11 cellular contexts compared by ENCODE assay signal in the genomic region with DNA sequence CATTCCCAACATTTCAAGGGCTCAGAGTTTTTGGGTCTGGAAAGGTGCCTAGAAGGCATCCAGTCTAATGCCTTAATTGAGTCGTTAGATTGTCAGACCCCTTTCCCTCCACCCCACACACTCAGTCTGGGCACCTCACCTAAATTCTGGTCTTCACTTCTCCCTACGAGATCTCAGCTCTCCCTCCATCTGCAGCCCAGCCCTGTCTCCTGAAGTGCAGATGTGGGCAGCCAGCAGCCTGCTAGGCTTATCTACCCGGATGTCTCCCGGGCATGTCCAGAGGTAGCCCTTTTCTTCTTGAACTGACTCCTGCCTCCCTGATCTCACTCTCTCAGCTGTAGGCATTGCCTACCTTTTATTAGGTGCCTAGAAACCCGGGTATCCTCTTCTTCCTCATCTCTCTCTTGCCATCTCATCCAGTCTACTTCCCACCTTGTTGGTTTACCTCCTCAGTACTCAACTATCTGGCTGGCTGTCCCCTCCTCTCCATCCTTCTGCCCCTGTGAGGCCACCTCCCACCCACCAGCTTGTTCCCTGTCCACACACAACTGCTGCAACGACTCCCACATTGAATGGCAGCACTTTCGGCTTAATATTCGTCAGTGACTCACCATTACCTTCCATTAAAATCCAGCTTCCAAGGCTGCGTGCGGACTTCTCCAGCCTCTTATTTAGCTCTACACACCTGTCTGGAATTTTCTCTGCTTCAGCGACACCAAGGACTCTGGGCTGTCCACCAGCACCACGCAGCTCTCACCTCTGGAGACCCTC. TPM values are rescaled to one million over a fixed set of nuclear protein-coding genes. Genes with fewer than 3 reads are reported as not detected.
A peak's percentile ranks its signal among the peaks of the same experiment; 100 is the strongest.
DNase-seq lines count a peak whose midpoint lies in the region; ATAC-seq, FAIRE-seq and TF ChIP-seq lines count a peak whose summit lies in the region.
"Had no signal": no experiment of that assay in that cellular context is flagged by ENCODE, and none has a peak within 500 bp of the region (broad histone marks: within the 10 kb centered on the region; RNA-seq: fewer than 3 reads in every experiment).

No MANE protein-coding gene starts in this region.

- H3K23ac ChIP-seq in mesendoderm (ENCODE audit: low read length): no peak overlapping the region

- H3K27ac ChIP-seq in A549 (no peak overlapping the region), GM23248 (no peak overlapping the region), mesendoderm (ENCODE audit: low read depth, low read length) (no peak overlapping the region)
- no peak overlapping the region for H3K27ac ChIP-seq in naive thymus-derived CD4-positive, alpha-beta T cell (ENCODE audit: low read depth, low read length)

- CTCF ChIA-PET in A549 (lab: Yijun Ruan, JAX) (interaction anchor here (1.6 kb wide), 1 partner anchor 9 kb away, joined by 4 read pairs; no protein-coding TSS in a partner anchor), Caco-2 (lab: Charles Lee) (no interaction called here)
- CTCF ChIA-PET in naive thymus-derived CD4-positive, alpha-beta T cell (lab: Charles Lee): no interaction called here

- DNase-seq in A549 (ENCODE audit: low read depth in 1 of 2, low spot score in 1 of 2) (no peak), Caco-2 (no peak), GM23248 (no peak), foreskin melanocyte (no peak), mesendoderm (no peak)
- DNase-seq in activated T-helper 2 cell treated with anti-CD3 and anti-CD28 coated beads, Interferon-gamma antibody, Interleukin-2, Interleukin-4, amounts not matched to agents 10 μg/mL and 5 μg/mL and 100 μg/mL, durations not matched to agents 14 hours and 24 hours and 36 hours (ENCODE audit: low spot score): no peak
- DNase-seq in naive thymus-derived CD4-positive, alpha-beta T cell: no peak
- no peak for DNase-seq in stimulated activated CD4-positive, alpha-beta T cell treated with anti-CD3 and anti-CD28 coated beads, Interleukin-4, amount 100 ng/mL, for 1 hour
- DNase-seq: central memory CD4-positive, alpha-beta T cell; NCI-H1694 had no signal

- no peaks in the 10 kb centered on the region for H3K79me2 ChIP-seq in GM23248 (ENCODE audit: insufficient read depth)
- no peaks in the 10 kb centered on the region for H3K79me2 ChIP-seq in mesendoderm (ENCODE audit: control insufficient read depth, insufficient read depth, low read length)

- no peak overlapping the region for H3K9ac ChIP-seq in GM23248
- no peak overlapping the region for H3K9ac ChIP-seq in mesendoderm (ENCODE audit: low read length)

- TF ChIP-seq POLR2A in A549 (IDR thresholded peaks at IDR 0.05; ENCODE audit: low read length): no peak

- H3K36me3 Mint-ChIP-seq in Caco-2 (ENCODE audit: insufficient read depth, unreplicated experiment): no peaks in the 10 kb centered on the region
- H3K36me3 Mint-ChIP-seq in activated T-helper 2 cell treated with anti-CD3 and anti-CD28 coated beads, Interferon-gamma antibody, Interleukin-2, Interleukin-4, amounts not matched to agents 10 μg/mL and 5 μg/mL and 100 μg/mL, durations not matched to agents 14 hours and 24 hours and 36 hours (ENCODE audit: low read depth): no peaks in the 10 kb centered on the region
- H3K36me3 Mint-ChIP-seq in naive thymus-derived CD4-positive, alpha-beta T cell: no peaks in the 10 kb centered on the region

- H3F3A ChIP-seq in GM23248 (ENCODE audit: insufficient read depth): no peaks in the 10 kb centered on the region

- no peak overlapping the region for H2BK120ac ChIP-seq in mesendoderm (ENCODE audit: low read depth, low read length)

- H3K56ac ChIP-seq in mesendoderm (ENCODE audit: low read length): no peak overlapping the region

- POLR2A ChIA-PET in A549 (lab: Yijun Ruan, JAX): no interaction called here
- POLR2A ChIA-PET in Caco-2 (lab: Charles Lee): no interaction called here
- POLR2A ChIA-PET in naive thymus-derived CD4-positive, alpha-beta T cell (lab: Charles Lee): interaction anchor here (0.8 kb wide), 1 partner anchor 104 kb away, joined by 4 read pairs; the partner anchor contains the start of gene SMDT1

- no peak overlapping the region for H4K5ac ChIP-seq in mesendoderm (ENCODE audit: low read length)

- TF ChIP-seq CTCF in A549 (IDR thresholded peaks at IDR 0.05) (no peak), Caco-2 (IDR thresholded peaks at IDR 0.05; ENCODE audit: insufficient read depth in 1 of 2, low read depth in 1 of 2, low read length in 1 of 2, severe bottlenecking in 1 of 2, unreplicated experiment in 1 of 2) (no peak)

- in situ Hi-C loops in GM23248 (cut with MboI): no loop called here

- H3K36me3 ChIP-seq in Caco-2 (ENCODE audit: control insufficient read depth, insufficient read depth, low read length) (no peaks in the 10 kb centered on the region), GM23248 (ENCODE audit: low read depth) (no peaks in the 10 kb centered on the region), mesendoderm (ENCODE audit: control insufficient read depth, insufficient read depth, low read length) (no peaks in the 10 kb centered on the region)
- H3K36me3 ChIP-seq in naive thymus-derived CD4-positive, alpha-beta T cell (ENCODE audit: control insufficient read depth in 2 of 3, insufficient read depth in 3 of 3, low read length in 3 of 3): no peaks in the 10 kb centered on the region

- H4K20me1 ChIP-seq in GM23248 (ENCODE audit: insufficient read depth): no peaks in the 10 kb centered on the region

- H3K9me2 ChIP-seq in GM23248 (ENCODE audit: insufficient read depth): no peaks in the 10 kb centered on the region

- H3K79me1 ChIP-seq in mesendoderm (ENCODE audit: low read length): no peaks in the 10 kb centered on the region

- H3K4me3 Mint-ChIP-seq in Caco-2 (ENCODE audit: unreplicated experiment): peak overlapping the region; percentile 11
- peak overlapping the region; percentile 74 for H3K4me3 Mint-ChIP-seq in activated T-helper 2 cell treated with anti-CD3 and anti-CD28 coated beads, Interferon-gamma antibody, Interleukin-2, Interleukin-4, amounts not matched to agents 10 μg/mL and 5 μg/mL and 100 μg/mL, durations not matched to agents 14 hours and 24 hours and 36 hours (ENCODE audit: low read depth)
- peak overlapping the region; percentile 57 to 81 (median 76) for H3K4me3 Mint-ChIP-seq in naive thymus-derived CD4-positive, alpha-beta T cell

- H3K9me3 Mint-ChIP-seq in Caco-2 (ENCODE audit: unreplicated experiment): no peaks in the 10 kb centered on the region
- no peaks in the 10 kb centered on the region for H3K9me3 Mint-ChIP-seq in activated T-helper 2 cell treated with anti-CD3 and anti-CD28 coated beads, Interferon-gamma antibody, Interleukin-2, Interleukin-4, amounts not matched to agents 10 μg/mL and 5 μg/mL and 100 μg/mL, durations not matched to agents 14 hours and 24 hours and 36 hours
- H3K9me3 Mint-ChIP-seq in naive thymus-derived CD4-positive, alpha-beta T cell: peaks cover 0 to 2% (median 0%) of the 10 kb centered on the region in 11 donors

- H3K4ac ChIP-seq in mesendoderm (ENCODE audit: low read depth, low read length): no peak overlapping the region

- no peak for TF ChIP-seq EP300 in A549 (IDR thresholded peaks at IDR 0.05)

- no TSS peak for BruUV-seq in Caco-2 (replicated peaks; lab: Mats Ljungman, UMichigan)

- H2BK5ac ChIP-seq in mesendoderm (ENCODE audit: low read length): no peak overlapping the region

- H3K27ac Mint-ChIP-seq in Caco-2 (ENCODE audit: unreplicated experiment): no peak overlapping the region
- no peak overlapping the region for H3K27ac Mint-ChIP-seq in activated T-helper 2 cell treated with anti-CD3 and anti-CD28 coated beads, Interferon-gamma antibody, Interleukin-2, Interleukin-4, amounts not matched to agents 10 μg/mL and 5 μg/mL and 100 μg/mL, durations not matched to agents 14 hours and 24 hours and 36 hours
- H3K27ac Mint-ChIP-seq in naive thymus-derived CD4-positive, alpha-beta T cell: no peak overlapping the region

- H2AFZ ChIP-seq in GM23248: no peak overlapping the region

- peaks cover 21% of the 10 kb centered on the region for H3K27me3 Mint-ChIP-seq in Caco-2 (ENCODE audit: insufficient read depth, unreplicated experiment)
- peaks cover 35% of the 10 kb centered on the region for H3K27me3 Mint-ChIP-seq in activated T-helper 2 cell treated with anti-CD3 and anti-CD28 coated beads, Interferon-gamma antibody, Interleukin-2, Interleukin-4, amounts not matched to agents 10 μg/mL and 5 μg/mL and 100 μg/mL, durations not matched to agents 14 hours and 24 hours and 36 hours (ENCODE audit: low read depth)
- H3K27me3 Mint-ChIP-seq in naive thymus-derived CD4-positive, alpha-beta T cell: peaks cover 23 to 54% (median 41%) of the 10 kb centered on the region in 5 donors

- H3K4me3 ChIP-seq in A549 (no peak overlapping the region; the same call in 2 of the 3 replicates), Caco-2 (ENCODE audit: low read depth, low read length) (no peak overlapping the region), GM23248 (no peak overlapping the region), mesendoderm (ENCODE audit: low read length) (no peak overlapping the region)
- no peak overlapping the region for H3K4me3 ChIP-seq in naive thymus-derived CD4-positive, alpha-beta T cell (ENCODE audit: low read length)

- no peaks in the 10 kb centered on the region for H3K4me1 Mint-ChIP-seq in Caco-2 (ENCODE audit: low read depth, unreplicated experiment)
- H3K4me1 Mint-ChIP-seq in activated T-helper 2 cell treated with anti-CD3 and anti-CD28 coated beads, Interferon-gamma antibody, Interleukin-2, Interleukin-4, amounts not matched to agents 10 μg/mL and 5 μg/mL and 100 μg/mL, durations not matched to agents 14 hours and 24 hours and 36 hours (ENCODE audit: low read depth): peaks cover 8% of the 10 kb centered on the region
- H3K4me1 Mint-ChIP-seq in naive thymus-derived CD4-positive, alpha-beta T cell: peaks cover 1 to 14% (median 5%) of the 10 kb centered on the region in 7 donors

- TF ChIP-seq RAD21 in A549 (conservative IDR thresholded peaks at IDR 0.05 in 1 of 2, IDR thresholded peaks at IDR 0.05 in 1 of 2): no peak

- peak in 1 of 2 experiments; percentile 38; a peak in 3 of 6 replicates for ATAC-seq in A549
- ATAC-seq in naive thymus-derived CD4-positive, alpha-beta T cell: no peak

- no peak overlapping the region for H4K8ac ChIP-seq in mesendoderm (ENCODE audit: low read depth, low read length)

- H3K4me2 ChIP-seq in A549 (peak overlapping the region; percentile 97; the same call in 2 of the 3 replicates), GM23248 (ENCODE audit: unreplicated experiment) (no peak overlapping the region), mesendoderm (ENCODE audit: low read length) (no peak overlapping the region)

- intact Hi-C loops in Caco-2 (cut with micrococcal nuclease; ENCODE audit: unreplicated experiment): no loop called here
- intact Hi-C loops in activated T-helper 2 cell treated with anti-CD3 and anti-CD28 coated beads, Interferon-gamma antibody, Interleukin-2, Interleukin-4, amounts not matched to agents 10 μg/mL and 5 μg/mL and 100 μg/mL, durations not matched to agents 14 hours and 24 hours and 36 hours (cut with micrococcal nuclease): loop anchor here (5.0 kb wide), 1 partner anchor 97 kb away; the partner anchor contains the start of genes NAGA and PHETA2
- intact Hi-C loops in naive thymus-derived CD4-positive, alpha-beta T cell (cut with micrococcal nuclease): loop anchor here in 1 of 2 donors (2.0 kb wide), 1 partner anchor 23 kb away; the partner anchor contains the start of gene WBP2NL

- no peak for FAIRE-seq in A549 (lab: Jason Lieb, UNC)
- FAIRE-seq: H54 had no signal

- H3K27me3 ChIP-seq in Caco-2 (replicated peaks; ENCODE audit: control insufficient read depth, insufficient read depth, low read length) (no peaks in the 10 kb centered on the region; the same call in none of the 2 replicates), GM23248 (replicated peaks; ENCODE audit: insufficient read depth) (peaks cover 41% of the 10 kb centered on the region), mesendoderm (ENCODE audit: insufficient read depth, low read length, poor library complexity) (peaks cover 20% of the 10 kb centered on the region)
- no peaks in the 10 kb centered on the region for H3K27me3 ChIP-seq in naive thymus-derived CD4-positive, alpha-beta T cell (ENCODE audit: control insufficient read depth in 2 of 2, insufficient read depth in 2 of 2, low read length in 2 of 2)

- WGBS in A549 (ENCODE audit: missing lambda C conversion rate): 59% methylated on average over 12 of the region's 12 CpGs
- 34 to 46% methylated on average over 12 of the region's 12 CpGs for WGBS in GM23248 (ENCODE audit: low coverage in 1 of 2, low lambda C conversion rate in 2 of 2, missing lambda C conversion rate in 2 of 2), 2 experiments
- WGBS in mesendoderm (ENCODE audit: extremely low coverage, insufficient coverage, low lambda C conversion rate): no CpG with 5 or more reads among the region's 12 CpGs

- H2AK5ac ChIP-seq in mesendoderm (ENCODE audit: low read length): no peak overlapping the region

- no peak overlapping the region for H2BK15ac ChIP-seq in mesendoderm (replicated peaks; ENCODE audit: low read depth)

- H3K18ac ChIP-seq in mesendoderm (ENCODE audit: low read length): no peak overlapping the region

- no peaks in the 10 kb centered on the region for H3K4me1 ChIP-seq in A549
- no peaks in the 10 kb centered on the region for H3K4me1 ChIP-seq in Caco-2
- peaks cover 0 to 3% of the 10 kb centered on the region in 2 donors for H3K4me1 ChIP-seq in naive thymus-derived CD4-positive, alpha-beta T cell (ENCODE audit: control insufficient read depth in 2 of 2, insufficient read depth in 2 of 2, low read length in 2 of 2)
- 0 out of 2 replicates have a peak, but pooled peaks cover 4% of the 10 kb centered on the region for H3K4me1 ChIP-seq in GM23248 (ENCODE audit: insufficient read depth)
- H3K4me1 ChIP-seq in mesendoderm (ENCODE audit: control insufficient read depth, low read depth, low read length): no peaks in the 10 kb centered on the region

- H3K9me3 ChIP-seq in A549: no peaks in the 10 kb centered on the region
- H3K9me3 ChIP-seq in Caco-2: no peaks in the 10 kb centered on the region
- no peaks in the 10 kb centered on the region for H3K9me3 ChIP-seq in naive thymus-derived CD4-positive, alpha-beta T cell (ENCODE audit: control insufficient read depth in 2 of 3, low read length in 3 of 3)
- no peaks in the 10 kb centered on the region for H3K9me3 ChIP-seq in GM23248 (ENCODE audit: low read depth)

RNA-seq across cellular contexts. Expression of gene SEPTIN3, which starts 6.2 kb away (rescaled TPM):
- 1.3 and 1.7 TPM in 2 replicates for polyA plus RNA-seq in A549 (2011; rRNA removed)
- polyA plus RNA-seq in A549 (2012; cell fraction: cytosol; rRNA removed): 0.99 and 1.3 TPM in 2 replicates
- polyA plus RNA-seq in A549 (2012; cell fraction: nucleus; rRNA removed): 0.52 and 0.75 TPM in 2 replicates
- polyA plus RNA-seq in A549 (2017; fragmentation: RNase III; extraction: RNeasy Plus Mini Kit Qiagen cat#74134 plus additional on column Dnase treatment): 0.84 to 1.3 TPM (median 1.1 TPM) in 3 replicates
- 0.83 and 1.8 TPM in 2 replicates for polyA minus RNA-seq in A549 (2011; rRNA and poly(A)+ RNA removed)
- 2.2 TPM in 2 replicates for total RNA-seq in Caco-2 (2022)
- total RNA-seq in activated T-helper 2 cell treated with anti-CD3 and anti-CD28 coated beads, Interferon-gamma antibody, Interleukin-2, Interleukin-4, amounts not matched to agents 10 μg/mL and 5 μg/mL and 100 μg/mL, durations not matched to agents 14 hours and 24 hours and 36 hours: 7.1 and 8.5 TPM in 2 replicates
- 1 to 10 TPM in 1 of 5 experiments, under 1 TPM in 4; 0.08 to 4.2 (median 0.16) TPM for total RNA-seq in naive thymus-derived CD4-positive, alpha-beta T cell
- not detected for polyA plus RNA-seq in naive thymus-derived CD4-positive, alpha-beta T cell
- not detected in 2 replicates for total RNA-seq in GM23248 (2014; rRNA removed; shearing (Covaris generic))
- 0.06 TPM in 1 of 2 replicates, not detected in the other for polyA plus RNA-seq in GM23248 (2016; fragmentation: Nextera tagmentation; extraction: Ambion mirVana)
- 5.5 TPM for polyA plus RNA-seq in mesendoderm (2013, experiment 1 of 2)
- polyA plus RNA-seq in mesendoderm (2013, experiment 2 of 2): 6.0 TPM

RNA-seq across cellular contexts. Expression of gene WBP2NL, which starts 23.1 kb away (rescaled TPM):
- polyA plus RNA-seq in A549 (2011; rRNA removed): 0.08 and 0.14 TPM in 2 replicates
- polyA plus RNA-seq in A549 (2012; cell fraction: cytosol; rRNA removed): 0.07 TPM in 1 of 2 replicates, not detected in the other
- 0.06 TPM in 1 of 2 replicates, not detected in the other for polyA plus RNA-seq in A549 (2012; cell fraction: nucleus; rRNA removed)
- polyA plus RNA-seq in A549 (2017; fragmentation: RNase III; extraction: RNeasy Plus Mini Kit Qiagen cat#74134 plus additional on column Dnase treatment): 0.08 to 0.12 TPM (median 0.10 TPM) in 3 replicates
- 0.34 TPM in 1 of 2 replicates, not detected in the other for polyA minus RNA-seq in A549 (2011; rRNA and poly(A)+ RNA removed)
- total RNA-seq in Caco-2 (2022): 1.00 and 1.0 TPM in 2 replicates
- total RNA-seq in activated T-helper 2 cell treated with anti-CD3 and anti-CD28 coated beads, Interferon-gamma antibody, Interleukin-2, Interleukin-4, amounts not matched to agents 10 μg/mL and 5 μg/mL and 100 μg/mL, durations not matched to agents 14 hours and 24 hours and 36 hours: 1.3 and 1.6 TPM in 2 replicates
- 1 to 10 TPM in 4 of 5 experiments, under 1 TPM in 1; 0.85 to 5.7 (median 3.2) TPM for total RNA-seq in naive thymus-derived CD4-positive, alpha-beta T cell
- under 1 TPM in 1 of 2 donors, not detected in 1; 0.43 TPM for polyA plus RNA-seq in naive thymus-derived CD4-positive, alpha-beta T cell
- 0.43 TPM in 1 of 2 replicates, not detected in the other for total RNA-seq in GM23248 (2014; rRNA removed; shearing (Covaris generic))
- polyA plus RNA-seq in GM23248 (2016; fragmentation: Nextera tagmentation; extraction: Ambion mirVana): 0.14 and 0.48 TPM in 2 replicates
- polyA plus RNA-seq in mesendoderm (2013, experiment 1 of 2): not detected
- polyA plus RNA-seq in mesendoderm (2013, experiment 2 of 2): not detected

RNA-seq across cellular contexts. Expression of gene CENPM, which starts 28.5 kb away (rescaled TPM):
- polyA plus RNA-seq in A549 (2011; rRNA removed) (22.3 and 23.9 TPM in 2 replicates), A549 (2017; fragmentation: RNase III; extraction: RNeasy Plus Mini Kit Qiagen cat#74134 plus additional on column Dnase treatment) (34.7 to 40.1 TPM (median 36.5 TPM) in 3 replicates), GM23248 (2016; fragmentation: Nextera tagmentation; extraction: Ambion mirVana) (18.9 and 20.0 TPM in 2 replicates)
- 73.2 and 81.0 TPM in 2 replicates for polyA plus RNA-seq in A549 (2012; cell fraction: cytosol; rRNA removed)
- polyA plus RNA-seq in A549 (2012; cell fraction: nucleus; rRNA removed): 79.3 and 105 TPM in 2 replicates
- 19.6 and 24.1 TPM in 2 replicates for polyA minus RNA-seq in A549 (2011; rRNA and poly(A)+ RNA removed)
- 44.1 and 46.4 TPM in 2 replicates for total RNA-seq in Caco-2 (2022)
- 58.6 and 59.3 TPM in 2 replicates for total RNA-seq in activated T-helper 2 cell treated with anti-CD3 and anti-CD28 coated beads, Interferon-gamma antibody, Interleukin-2, Interleukin-4, amounts not matched to agents 10 μg/mL and 5 μg/mL and 100 μg/mL, durations not matched to agents 14 hours and 24 hours and 36 hours
- total RNA-seq in naive thymus-derived CD4-positive, alpha-beta T cell: 10 to 100 TPM in 3 of 5 experiments, 1 to 10 TPM in 2; 5.1 to 51.1 (median 10.8) TPM
- polyA plus RNA-seq in naive thymus-derived CD4-positive, alpha-beta T cell: 1 to 10 TPM; 2.3 to 4.4 TPM
- 5.7 and 15.0 TPM in 2 replicates for total RNA-seq in GM23248 (2014; rRNA removed; shearing (Covaris generic))
- polyA plus RNA-seq in mesendoderm (2013, experiment 1 of 2): 46.1 TPM
- polyA plus RNA-seq in mesendoderm (2013, experiment 2 of 2): 46.4 TPM

RNA-seq across cellular contexts. Expression of gene TNFRSF13C, which starts 48.9 kb away (rescaled TPM):
- polyA plus RNA-seq in A549 (2011; rRNA removed): 0.18 and 0.29 TPM in 2 replicates
- 0.22 and 0.23 TPM in 2 replicates for polyA plus RNA-seq in A549 (2012; cell fraction: cytosol; rRNA removed)
- polyA plus RNA-seq in A549 (2012; cell fraction: nucleus; rRNA removed): 4.9 and 5.0 TPM in 2 replicates
- 0.24 to 0.35 TPM (median 0.26 TPM) in 3 replicates for polyA plus RNA-seq in A549 (2017; fragmentation: RNase III; extraction: RNeasy Plus Mini Kit Qiagen cat#74134 plus additional on column Dnase treatment)
- polyA minus RNA-seq in A549 (2011; rRNA and poly(A)+ RNA removed): 0.21 and 0.29 TPM in 2 replicates
- total RNA-seq in Caco-2 (2022): 2.2 and 2.4 TPM in 2 replicates
- total RNA-seq in activated T-helper 2 cell treated with anti-CD3 and anti-CD28 coated beads, Interferon-gamma antibody, Interleukin-2, Interleukin-4, amounts not matched to agents 10 μg/mL and 5 μg/mL and 100 μg/mL, durations not matched to agents 14 hours and 24 hours and 36 hours: 2.7 and 3.1 TPM in 2 replicates
- 10 to 100 TPM in 2 of 5 experiments, 1 to 10 TPM in 3; 1.2 to 17.2 (median 8.4) TPM for total RNA-seq in naive thymus-derived CD4-positive, alpha-beta T cell
- polyA plus RNA-seq in naive thymus-derived CD4-positive, alpha-beta T cell: under 1 TPM; 0.38 to 0.39 TPM
- total RNA-seq in GM23248 (2014; rRNA removed; shearing (Covaris generic)): 0.22 TPM in 1 of 2 replicates, not detected in the other
- 0.05 and 0.11 TPM in 2 replicates for polyA plus RNA-seq in GM23248 (2016; fragmentation: Nextera tagmentation; extraction: Ambion mirVana)
- polyA plus RNA-seq in mesendoderm (2013, experiment 1 of 2): 0.77 TPM
- polyA plus RNA-seq in mesendoderm (2013, experiment 2 of 2): 0.67 TPM

Comparison
In these comparisons a context has a peak if more than half of its experiments do, and no peak if none do; other contexts are left out.
1. H3K4me3 Mint-ChIP-seq: peak in every context shown above with its lines; median percentile 76 in naive thymus-derived CD4-positive, alpha-beta T cell; 74 in activated T-helper 2 cell treated with anti-CD3 and anti-CD28 coated beads, Interferon-gamma antibody, Interleukin-2, Interleukin-4, amounts not matched to agents 10 μg/mL and 5 μg/mL and 100 μg/mL, durations not matched to agents 14 hours and 24 hours and 36 hours; 11 in Caco-2.